In genomic region chr22:47768027-47768426, GRCh38 we compare ENCODE assay signal across 28 cellular contexts.
"Had no signal": no experiment of that assay in that cellular context is flagged by ENCODE, and none has a peak within 500 bp of the region (broad histone marks: within the 10 kb centered on the region; RNA-seq: fewer than 3 reads in every experiment).

No MANE protein-coding gene starts in this region.

- H3K36me3 ChIP-seq: colonic mucosa, esophagus muscularis mucosa, esophagus squamous epithelium, gastrocnemius medialis, gastroesophageal sphincter, heart left ventricle, heart right ventricle had no signal

- DNase-seq: colonic mucosa; cortex of kidney; dermis blood vessel endothelial cell; dorsolateral prefrontal cortex; effector CD4-positive, alpha-beta T cell; effector CD8-positive, alpha-beta T cell; effector memory CD4-positive, alpha-beta T cell; effector memory CD8-positive, alpha-beta T cell; endodermal cell; erythroblast; esophagus squamous epithelium; foreskin fibroblast; foreskin melanocyte; gastrocnemius medialis; glutamatergic neuron; head of caudate nucleus; heart left ventricle; heart right ventricle had no signal

- H3K27me3 ChIP-seq: colonic mucosa, foreskin keratinocyte had no signal

- ATAC-seq: effector memory CD8-positive, alpha-beta T cell; esophagus mucosa; gastrocnemius medialis; gastroesophageal sphincter; heart left ventricle; heart right ventricle had no signal

- FAIRE-seq: colon, endometrium, endothelial cell of umbilical vein, frontal cortex had no signal

- H3K4me1 ChIP-seq: colonic mucosa, esophagus muscularis mucosa, foreskin keratinocyte, gastrocnemius medialis, gastroesophageal sphincter, heart left ventricle, heart right ventricle had no signal

- H3K4me3 ChIP-seq: colonic mucosa, coronary artery, dorsolateral prefrontal cortex, esophagus muscularis mucosa, esophagus squamous epithelium, gastrocnemius medialis, gastroesophageal sphincter, heart left ventricle, heart right ventricle had no signal

- H3K9me3 ChIP-seq: colonic mucosa, esophagus squamous epithelium, gastrocnemius medialis had no signal

- H3K27ac ChIP-seq: colonic mucosa, coronary artery, dorsolateral prefrontal cortex, epithelial cell of prostate, esophagus muscularis mucosa, esophagus squamous epithelium, foreskin keratinocyte, gastrocnemius medialis, gastroesophageal sphincter, heart left ventricle, heart right ventricle had no signal
